Comparison of ENCODE assay signal across 10 cellular contexts in genomic region chr12:108850854-108851573, GRCh38. TPM values are rescaled to one million over a fixed set of nuclear protein-coding genes. Genes with fewer than 3 reads are reported as not detected.
DNase-seq lines count a peak whose midpoint lies in the region; ATAC-seq and TF ChIP-seq lines count a peak whose summit lies in the region.
"Had no signal": no experiment of that assay in that cellular context is flagged by ENCODE, and none has a peak within 500 bp of the region (broad histone marks: within the 10 kb centered on the region; RNA-seq: fewer than 3 reads in every experiment).

No MANE protein-coding gene starts in this region.

- no peaks in the 10 kb centered on the region for H3K27me3 ChIP-seq in testis

- H3K36me3 ChIP-seq in testis (ENCODE audit: low read depth, missing control alignments) = no peaks in the 10 kb centered on the region

- peaks cover 39% of the 10 kb centered on the region for H3K36me3 Mint-ChIP-seq in activated T-helper 1 cell treated with anti-CD3 and anti-CD28 coated beads, Interleukin-12 subunit alpha, Interleukin-12 subunit beta, Interleukin-2, Interleukin-4 antibody, amounts not matched to agents 30 ng/mL and 10 ng/mL and 1 ng/mL, durations not matched to agents 14 hours and 24 hours and 36 hours (ENCODE audit: low read depth)

- ATAC-seq in GM18870 (IDR thresholded peaks at IDR 0.05; ENCODE audit: unreplicated experiment) (peak; percentile 53), HG03039 (IDR thresholded peaks at IDR 0.05; ENCODE audit: unreplicated experiment) (peak; percentile 58), left colon (peak; percentile 29), esophagus mucosa (no peak)

- H3K27ac Mint-ChIP-seq in activated T-helper 1 cell treated with anti-CD3 and anti-CD28 coated beads, Interleukin-12 subunit alpha, Interleukin-12 subunit beta, Interleukin-2, Interleukin-4 antibody, amounts not matched to agents 30 ng/mL and 10 ng/mL and 1 ng/mL, durations not matched to agents 14 hours and 24 hours and 36 hours = no peak overlapping the region
- H3K27ac Mint-ChIP-seq: T-cell had no signal

- H3K27ac ChIP-seq in testis = no peak overlapping the region

- intact Hi-C loops in left colon (cut with DNase I, micrococcal nuclease) (loop anchor here in 1 of 2 donors (10.0 kb wide), 2 partner anchors 46 to 286 kb away; partner anchors contain the start of genes ISCU and SART3), testis (cut with DNase I; ENCODE audit: low total_unique reads) (loop anchor here (10.0 kb wide), 1 partner anchor 186 kb away; no protein-coding TSS in a partner anchor)
- intact Hi-C loops in activated T-helper 1 cell treated with anti-CD3 and anti-CD28 coated beads, Interleukin-12 subunit alpha, Interleukin-12 subunit beta, Interleukin-2, Interleukin-4 antibody, amounts not matched to agents 30 ng/mL and 10 ng/mL and 1 ng/mL, durations not matched to agents 14 hours and 24 hours and 36 hours (cut with micrococcal nuclease) = no loop called here

- DNase-seq in left colon = peak in 1 of 2 donors; percentile 47
- no peak for DNase-seq in activated T-helper 1 cell treated with anti-CD3 and anti-CD28 coated beads, Interleukin-12 subunit alpha, Interleukin-12 subunit beta, Interleukin-2, Interleukin-4 antibody, amounts not matched to agents 30 ng/mL and 10 ng/mL and 1 ng/mL, durations not matched to agents 14 hours and 24 hours and 36 hours (ENCODE audit: low spot score)
- no peak for DNase-seq in AML-193 (lab: John Stamatoyannopoulos, UW)
- DNase-seq in testis = no peak

- H3K9me3 Mint-ChIP-seq in activated T-helper 1 cell treated with anti-CD3 and anti-CD28 coated beads, Interleukin-12 subunit alpha, Interleukin-12 subunit beta, Interleukin-2, Interleukin-4 antibody, amounts not matched to agents 30 ng/mL and 10 ng/mL and 1 ng/mL, durations not matched to agents 14 hours and 24 hours and 36 hours = peaks cover 4% of the 10 kb centered on the region
- H3K9me3 Mint-ChIP-seq: T-cell had no signal

- no peaks in the 10 kb centered on the region for H3K9me3 ChIP-seq in testis

- peaks cover 27% of the 10 kb centered on the region for H3K4me1 Mint-ChIP-seq in activated T-helper 1 cell treated with anti-CD3 and anti-CD28 coated beads, Interleukin-12 subunit alpha, Interleukin-12 subunit beta, Interleukin-2, Interleukin-4 antibody, amounts not matched to agents 30 ng/mL and 10 ng/mL and 1 ng/mL, durations not matched to agents 14 hours and 24 hours and 36 hours (ENCODE audit: low read depth)

- H3K4me3 Mint-ChIP-seq in activated T-helper 1 cell treated with anti-CD3 and anti-CD28 coated beads, Interleukin-12 subunit alpha, Interleukin-12 subunit beta, Interleukin-2, Interleukin-4 antibody, amounts not matched to agents 30 ng/mL and 10 ng/mL and 1 ng/mL, durations not matched to agents 14 hours and 24 hours and 36 hours = no peak overlapping the region
- H3K4me3 Mint-ChIP-seq: T-cell had no signal

- no peaks in the 10 kb centered on the region for H3K27me3 Mint-ChIP-seq in activated T-helper 1 cell treated with anti-CD3 and anti-CD28 coated beads, Interleukin-12 subunit alpha, Interleukin-12 subunit beta, Interleukin-2, Interleukin-4 antibody, amounts not matched to agents 30 ng/mL and 10 ng/mL and 1 ng/mL, durations not matched to agents 14 hours and 24 hours and 36 hours (ENCODE audit: insufficient read depth)
- H3K27me3 Mint-ChIP-seq: T-cell had no signal

- TF ChIP-seq CTCF in WI38 (IDR thresholded peaks at IDR 0.05; ENCODE audit: low read depth, low read length) = peak; percentile 7; the same call in 1 of the 2 replicates
- no peak for TF ChIP-seq CTCF in testis (IDR thresholded peaks at IDR 0.05)

- H3K4me1 ChIP-seq in testis = peaks cover 29% of the 10 kb centered on the region

- H3K4me3 ChIP-seq in WI38 (ENCODE audit: low read depth, low read length) (peak overlapping the region; percentile 10; the same call in 1 of the 2 replicates), testis (no peak overlapping the region)

- TF ChIP-seq POLR2A in testis (IDR thresholded peaks at IDR 0.05) = no peak

- WGBS in testis, 2 donors = 67 to 74% methylated on average over 9 of the region's 9 CpGs

RNA-seq across cellular contexts. Expression of gene SSH1, which starts 6.4 kb away (rescaled TPM):
- total RNA-seq in left colon (10 to 100 TPM; 24.6 to 28.2 TPM), esophagus mucosa (16.0 TPM), testis (10 to 100 TPM; 29.1 to 31.5 TPM)
- 25.6 and 26.6 TPM in 2 replicates for total RNA-seq in activated T-helper 1 cell treated with anti-CD3 and anti-CD28 coated beads, Interleukin-12 subunit alpha, Interleukin-12 subunit beta, Interleukin-2, Interleukin-4 antibody, amounts not matched to agents 30 ng/mL and 10 ng/mL and 1 ng/mL, durations not matched to agents 14 hours and 24 hours and 36 hours
- 18.9 TPM for polyA plus RNA-seq in testis (ENCODE audit: insufficient read depth, low read depth, low replicate concordance)

RNA-seq across cellular contexts. Expression of gene DAO, which starts 28.9 kb away (rescaled TPM):
- total RNA-seq in left colon = 1 to 10 TPM; 3.8 to 4.9 TPM
- not detected in 2 replicates for total RNA-seq in activated T-helper 1 cell treated with anti-CD3 and anti-CD28 coated beads, Interleukin-12 subunit alpha, Interleukin-12 subunit beta, Interleukin-2, Interleukin-4 antibody, amounts not matched to agents 30 ng/mL and 10 ng/mL and 1 ng/mL, durations not matched to agents 14 hours and 24 hours and 36 hours
- not detected for total RNA-seq in esophagus mucosa
- under 1 TPM; 0.79 to 0.81 TPM for total RNA-seq in testis
- 0.46 TPM for polyA plus RNA-seq in testis (ENCODE audit: insufficient read depth, low read depth, low replicate concordance)
- total RNA-seq: T-cell had no signal
- polyA plus RNA-seq: neural cell had no signal
